ENCODE assay signal across 28 cellular contexts in genomic region chr5:175842506-175842905, GRCh38. TPM values are rescaled to one million over a fixed set of nuclear protein-coding genes. Genes with fewer than 3 reads are reported as not detected.
A peak's percentile ranks its signal among the peaks of the same experiment; 100 is the strongest.
DNase-seq lines count a peak whose midpoint lies in the region; ATAC-seq, FAIRE-seq and TF ChIP-seq lines count a peak whose summit lies in the region.
"Had no signal": no experiment of that assay in that cellular context is flagged by ENCODE, and none has a peak within 500 bp of the region (broad histone marks: within the 10 kb centered on the region; RNA-seq: fewer than 3 reads in every experiment).

No MANE protein-coding gene starts in this region.

- peak; percentile 18 for FAIRE-seq in A549 (lab: Jason Lieb, UNC)
- FAIRE-seq: GM12891 had no signal

- H3K27ac Mint-ChIP-seq in activated T-helper 17 cell treated with anti-CD3 and anti-CD28 coated beads, Interleukin-2, amount 50 U/mL, for 72 hours = peak overlapping the region; percentile 44
- H3K27ac Mint-ChIP-seq in neural progenitor cell = no peak overlapping the region
- H3K27ac Mint-ChIP-seq in activated CD4-positive, alpha-beta T cell treated with anti-CD3 and anti-CD28 coated beads for 36 hours = no peak overlapping the region
- H3K27ac Mint-ChIP-seq: GM23338 had no signal

- in situ Hi-C loops in brain microvascular endothelial cell (cut with HindIII; ENCODE audit: low pct_ligation_motif_present, low sequenced_read_pairs) = no loop called here

- no peak for TF ChIP-seq CTCF in A549 (IDR thresholded peaks at IDR 0.05)
- TF ChIP-seq CTCF in HCT116 (IDR thresholded peaks at IDR 0.05 in 2 of 3, conservative IDR thresholded peaks at IDR 0.05 in 1 of 3; ENCODE audit: borderline replicate concordance in 1 of 3, insufficient read depth in 1 of 3, low read depth in 2 of 3, low read length in 2 of 3) = no peak
- no peak for TF ChIP-seq CTCF in neural progenitor cell (IDR thresholded peaks at IDR 0.05)
- TF ChIP-seq CTCF in brain microvascular endothelial cell (IDR thresholded peaks at IDR 0.05; ENCODE audit: low read depth, low read length, missing control alignments) = no peak

- H3K27ac ChIP-seq in A549 = peak overlapping the region; percentile 97 to 99
- no peak overlapping the region; the same call in 1 of the 2 replicates for H3K27ac ChIP-seq in HCT116 (ENCODE audit: low read depth, low read length)
- H3K27ac ChIP-seq in neural progenitor cell = no peak overlapping the region
- no peak overlapping the region for H3K27ac ChIP-seq in brain microvascular endothelial cell
- H3K27ac ChIP-seq: RWPE1 had no signal

- CTCF ChIA-PET in A549 (lab: Yijun Ruan, JAX) (interaction anchor here (0.7 to 2.0 kb wide), 5 partner anchors 9 to 112 kb away, joined by 3 to 6 read pairs (median 5); no protein-coding TSS in a partner anchor), HCT116 (lab: Charles Lee) (interaction anchor here (1.1 kb wide), 1 partner anchor 30 kb away, joined by 3 read pairs; no protein-coding TSS in a partner anchor)
- CTCF ChIA-PET in activated CD4-positive, alpha-beta T cell treated with anti-CD3 and anti-CD28 coated beads for 36 hours (lab: Charles Lee) = interaction anchor here (1.7 kb wide), 1 partner anchor 46 kb away, joined by 5 read pairs; no protein-coding TSS in a partner anchor

- H3K27me3 Mint-ChIP-seq in activated T-helper 17 cell treated with anti-CD3 and anti-CD28 coated beads, Interleukin-2, amount 50 U/mL, for 72 hours = no peaks in the 10 kb centered on the region
- peaks cover 7% of the 10 kb centered on the region for H3K27me3 Mint-ChIP-seq in neural progenitor cell (ENCODE audit: insufficient read depth, low read depth)
- H3K27me3 Mint-ChIP-seq in activated CD4-positive, alpha-beta T cell treated with anti-CD3 and anti-CD28 coated beads for 36 hours = no peaks in the 10 kb centered on the region

- DNase-seq in A549 (ENCODE audit: low read depth in 1 of 2, low spot score in 1 of 2) (no peak), HCT116 (ENCODE audit: low read depth, low spot score) (no peak), neural progenitor cell (ENCODE audit: low spot score) (no peak), brain microvascular endothelial cell (no peak)
- DNase-seq in activated CD4-positive, alpha-beta T cell treated with anti-CD3 and anti-CD28 coated beads for 36 hours = no peak
- DNase-seq: C1 segment of cervical spinal cord; CD4-positive, alpha-beta memory T cell; COR-L47; DMS79; GF-D8; KBM-7; MV-4-11; NCI-H1105; NCI-H146; NCI-H1930; NCI-H2107; NCI-H524 treated with DMSO at 0.1 percent for 48 hours; NCI-H774 had no signal

- TF ChIP-seq RAD21 in A549 (conservative IDR thresholded peaks at IDR 0.05 in 1 of 2, IDR thresholded peaks at IDR 0.05 in 1 of 2) = no peak
- no peak for TF ChIP-seq RAD21 in HCT116 (IDR thresholded peaks at IDR 0.05; ENCODE audit: low read depth)

- H3K36me3 Mint-ChIP-seq in activated T-helper 17 cell treated with anti-CD3 and anti-CD28 coated beads, Interleukin-2, amount 50 U/mL, for 72 hours (ENCODE audit: low read depth) = no peaks in the 10 kb centered on the region
- no peaks in the 10 kb centered on the region for H3K36me3 Mint-ChIP-seq in neural progenitor cell
- no peaks in the 10 kb centered on the region for H3K36me3 Mint-ChIP-seq in activated CD4-positive, alpha-beta T cell treated with anti-CD3 and anti-CD28 coated beads for 36 hours (ENCODE audit: low read depth)
- H3K36me3 Mint-ChIP-seq: CD4-positive, alpha-beta memory T cell had no signal

- H3K4me2 ChIP-seq in A549 (peak overlapping the region; percentile 67), HCT116 (ENCODE audit: low read length) (peak overlapping the region; percentile 72), neural progenitor cell (no peak overlapping the region)
- H3K4me2 ChIP-seq: GM23338 had no signal

- ATAC-seq in A549 = peak in 1 of 2 experiments; percentile 1; a peak in 1 of 6 replicates
- ATAC-seq in HCT116 = no peak
- no peak for ATAC-seq in activated T-helper 17 cell treated with anti-CD3 and anti-CD28 coated beads, Interleukin-2, amount 50 U/mL, for 72 hours (replicated peaks)
- ATAC-seq in activated CD4-positive, alpha-beta T cell treated with anti-CD3 and anti-CD28 coated beads for 36 hours = no peak
- ATAC-seq in HG02852 (IDR thresholded peaks at IDR 0.05; ENCODE audit: unreplicated experiment) = no peak

- H3K79me2 ChIP-seq in HCT116 (ENCODE audit: insufficient read depth, low read length) (no peaks in the 10 kb centered on the region), neural progenitor cell (ENCODE audit: low read depth) (no peaks in the 10 kb centered on the region)

- no peaks in the 10 kb centered on the region for H3K9me3 Mint-ChIP-seq in activated T-helper 17 cell treated with anti-CD3 and anti-CD28 coated beads, Interleukin-2, amount 50 U/mL, for 72 hours
- peaks cover 3% of the 10 kb centered on the region for H3K9me3 Mint-ChIP-seq in neural progenitor cell
- no peaks in the 10 kb centered on the region for H3K9me3 Mint-ChIP-seq in activated CD4-positive, alpha-beta T cell treated with anti-CD3 and anti-CD28 coated beads for 36 hours (ENCODE audit: low read depth)

- H3K4me3 ChIP-seq in A549 (peak overlapping the region; percentile 16; the same call in 2 of the 3 replicates), HCT116 (replicated peaks in 1 of 2; ENCODE audit: low read depth in 1 of 2, low read length in 2 of 2) (peak overlapping the region in 1 of 2 experiments; percentile 10; a peak in 1 of 4 replicates), neural progenitor cell (no peak overlapping the region), brain microvascular endothelial cell (ENCODE audit: low read depth, low read length) (no peak overlapping the region)
- H3K4me3 ChIP-seq: GM23338, HAP-1 had no signal

- H3K9me3 ChIP-seq in A549 (peaks cover 11% of the 10 kb centered on the region; the same call in 2 of the 3 replicates), HCT116 (ENCODE audit: control insufficient read depth in 1 of 2, insufficient read depth in 1 of 2, low read depth in 1 of 2, low read length in 2 of 2) (0 out of 4 replicates have a peak, but pooled peaks cover 0 to 4% of the 10 kb centered on the region in 2 experiments), neural progenitor cell (ENCODE audit: low read depth) (peaks cover 7% of the 10 kb centered on the region)

- H4K20me1 ChIP-seq in HCT116 (ENCODE audit: insufficient read depth) (no peaks in the 10 kb centered on the region), neural progenitor cell (ENCODE audit: low read depth) (peaks cover 13% of the 10 kb centered on the region)

- H3K9me2 ChIP-seq in HCT116 (ENCODE audit: insufficient read depth) = no peaks in the 10 kb centered on the region

- H3K9ac ChIP-seq in HCT116 (ENCODE audit: low read length) (0 out of 2 replicates have a peak overlapping the region, but pooled peaks have one; percentile 28), neural progenitor cell (no peak overlapping the region)

- no peaks in the 10 kb centered on the region for H3K4me1 Mint-ChIP-seq in activated T-helper 17 cell treated with anti-CD3 and anti-CD28 coated beads, Interleukin-2, amount 50 U/mL, for 72 hours
- H3K4me1 Mint-ChIP-seq in neural progenitor cell = peaks cover 28% of the 10 kb centered on the region
- H3K4me1 Mint-ChIP-seq in activated CD4-positive, alpha-beta T cell treated with anti-CD3 and anti-CD28 coated beads for 36 hours = no peaks in the 10 kb centered on the region
- H3K4me1 Mint-ChIP-seq: CD4-positive, alpha-beta memory T cell had no signal

- intact Hi-C loops in HCT116 (cut with micrococcal nuclease) = no loop called here
- intact Hi-C loops in activated CD4-positive, alpha-beta T cell treated with anti-CD3 and anti-CD28 coated beads for 36 hours (cut with DNase I, micrococcal nuclease) = no loop called here

- TF ChIP-seq POLR2A in A549 (IDR thresholded peaks at IDR 0.05; ENCODE audit: low read length) (no peak), HCT116 (IDR thresholded peaks at IDR 0.05; ENCODE audit: borderline replicate concordance, extremely low read depth, insufficient read depth, insufficient read length) (no peak)

- BruUV-seq in HCT116 (replicated peaks; lab: Mats Ljungman, UMichigan) = no TSS peak

- 41% methylated on average over 8 of the region's 8 CpGs for whole genome bisulfite sequencing in A549 (ENCODE audit: missing lambda C conversion rate)

- no peaks in the 10 kb centered on the region for H3F3A ChIP-seq in neural progenitor cell (ENCODE audit: low read depth)

- POLR2A ChIA-PET in A549 (lab: Yijun Ruan, JAX) = no interaction called here
- POLR2A ChIA-PET in HCT116 (lab: Charles Lee) = interaction anchor here (1.2 kb wide), 1 partner anchor 10 kb away, joined by 4 read pairs; no protein-coding TSS in a partner anchor
- POLR2A ChIA-PET in activated CD4-positive, alpha-beta T cell treated with anti-CD3 and anti-CD28 coated beads for 36 hours (lab: Charles Lee) = no interaction called here

- H3K4me1 ChIP-seq in A549 (peaks cover 73% of the 10 kb centered on the region), HCT116 (ENCODE audit: control insufficient read depth in 1 of 2, insufficient read depth in 2 of 2, low read length in 2 of 2) (peaks cover 11 to 24% of the 10 kb centered on the region in 2 experiments), neural progenitor cell (peaks cover 12% of the 10 kb centered on the region)

- TF ChIP-seq EP300 in A549 (IDR thresholded peaks at IDR 0.05) = no peak

- H2AFZ ChIP-seq in HCT116 (ENCODE audit: low read depth, low read length, poor library complexity, severe bottlenecking) (no peak overlapping the region), neural progenitor cell (replicated peaks) (no peak overlapping the region)
- H2AFZ ChIP-seq: GM23338 had no signal

- no peak overlapping the region for H3K4me3 Mint-ChIP-seq in activated T-helper 17 cell treated with anti-CD3 and anti-CD28 coated beads, Interleukin-2, amount 50 U/mL, for 72 hours
- H3K4me3 Mint-ChIP-seq in neural progenitor cell = peak overlapping the region; percentile 1
- H3K4me3 Mint-ChIP-seq in activated CD4-positive, alpha-beta T cell treated with anti-CD3 and anti-CD28 coated beads for 36 hours = no peak overlapping the region
- H3K4me3 Mint-ChIP-seq: CD4-positive, alpha-beta memory T cell; GM23338 had no signal

- RAD21 ChIA-PET in HCT116 (lab: Charles Lee; ENCODE audit: low non-redundant PET in 1 of 2, low total read pairs in 2 of 2, uncharacterized antibody in 2 of 2, unreplicated experiment in 2 of 2) = no interaction called here

- no peaks in the 10 kb centered on the region for H3K36me3 ChIP-seq in HCT116 (ENCODE audit: control insufficient read depth in 1 of 2, insufficient read depth in 2 of 2, low read length in 2 of 2)
- no peaks in the 10 kb centered on the region for H3K36me3 ChIP-seq in neural progenitor cell
- no peaks in the 10 kb centered on the region for H3K36me3 ChIP-seq in brain microvascular endothelial cell (replicated peaks)
- H3K36me3 ChIP-seq: HAP-1 had no signal

- H3K27me3 ChIP-seq in HCT116 (ENCODE audit: insufficient read depth, low read length) (no peaks in the 10 kb centered on the region), neural progenitor cell (no peaks in the 10 kb centered on the region), brain microvascular endothelial cell (replicated peaks) (no peaks in the 10 kb centered on the region)

RNA-seq across cellular contexts. Expression of gene CPLX2, which starts 28.9 kb away (rescaled TPM):
- polyA plus RNA-seq in A549 (2011; rRNA removed) = 365 and 415 TPM in 2 replicates
- 262 and 269 TPM in 2 replicates for polyA plus RNA-seq in A549 (2012; cell fraction: cytosol; rRNA removed)
- polyA plus RNA-seq in A549 (2012; cell fraction: nucleus; rRNA removed) = 257 and 259 TPM in 2 replicates
- polyA plus RNA-seq in A549 (2017; fragmentation: RNase III; extraction: RNeasy Plus Mini Kit Qiagen cat#74134 plus additional on column Dnase treatment) = 360 to 395 TPM (median 360 TPM) in 3 replicates
- 372 and 391 TPM in 2 replicates for polyA minus RNA-seq in A549 (2011; rRNA and poly(A)+ RNA removed)
- not detected for total RNA-seq in HCT116 (2021; ENCODE audit: unreplicated experiment)
- polyA plus RNA-seq in HCT116 (2012) = 0.08 and 0.19 TPM in 2 replicates
- not detected for total RNA-seq in activated T-helper 17 cell treated with anti-CD3 and anti-CD28 coated beads, Interleukin-2, amount 50 U/mL, for 72 hours
- 0.06 TPM in 1 of 2 replicates, not detected in the other for total RNA-seq in neural progenitor cell (ENCODE audit: low replicate concordance)
- total RNA-seq in activated CD4-positive, alpha-beta T cell treated with anti-CD3 and anti-CD28 coated beads for 36 hours = not detected
- total RNA-seq: CD4-positive, alpha-beta memory T cell; HT1080; LHCN-M2; MCF 10A; SK-MEL-5 had no signal

Comparison
In these comparisons a context has a peak if more than half of its experiments do, and no peak if none do; other contexts are left out.
1. H3K27ac ChIP-seq: peak in A549 (2 of 2); none in HCT116 (single experiment), neural progenitor cell (single experiment) and brain microvascular endothelial cell (single experiment).